Comparison of ENCODE assay signal across 8 cellular contexts in the genomic region with DNA sequence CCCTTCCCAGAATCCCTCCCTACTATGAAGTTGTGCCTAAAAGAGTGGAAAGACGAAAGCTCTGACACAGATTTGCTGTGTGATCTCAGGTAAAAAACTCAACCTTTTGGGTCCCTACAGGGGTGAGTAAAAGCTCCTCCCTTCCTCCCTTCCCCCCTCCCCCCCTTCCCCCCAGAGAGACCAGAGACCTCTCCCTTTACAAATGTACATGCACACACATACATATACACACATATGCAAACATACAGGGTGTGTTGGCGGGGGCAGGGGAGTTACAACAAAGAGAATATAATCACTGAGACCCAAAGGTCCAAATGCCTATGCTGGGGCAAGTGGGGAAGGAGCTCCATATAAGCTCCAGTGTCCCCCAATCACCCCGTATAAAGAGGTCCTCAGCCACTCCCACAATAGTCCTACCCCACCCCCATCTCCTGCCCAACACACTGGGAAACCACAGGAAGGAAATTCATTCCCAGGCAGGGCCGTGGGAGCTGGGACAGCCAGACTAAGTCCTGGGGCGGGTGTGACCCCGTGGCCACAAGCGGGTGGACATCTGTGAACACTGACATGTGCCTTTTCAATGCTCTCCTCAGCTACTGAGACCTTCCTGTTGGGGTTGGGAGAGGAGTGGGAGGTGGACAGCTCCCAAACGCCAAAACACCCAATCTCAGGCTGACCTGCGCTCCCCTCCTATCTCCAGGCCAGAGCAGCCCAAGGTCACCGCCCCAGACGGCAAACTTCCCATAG. TPM values are rescaled to one million over a fixed set of nuclear protein-coding genes. Genes with fewer than 3 reads are reported as not detected.
DNase-seq lines count a peak whose midpoint lies in the region; ATAC-seq, FAIRE-seq and TF ChIP-seq lines count a peak whose summit lies in the region.

No MANE protein-coding gene starts in this region.

- no peak for ATAC-seq in foreskin keratinocyte
- ATAC-seq in pancreas: peak in 3 of 4 donors; percentile 2 to 35 (median 17)
- ATAC-seq in HG03432 (IDR thresholded peaks at IDR 0.05; ENCODE audit: unreplicated experiment): no peak
- no peak for ATAC-seq in HG02938 (IDR thresholded peaks at IDR 0.05; ENCODE audit: unreplicated experiment)

- WGBS in pancreas, 2 donors: 9 to 10% methylated on average over 11 of the region's 11 CpGs

- POLR2A ChIA-PET in HEK293 (lab: Yijun Ruan, JAX): interaction anchor here (0.6 to 1.5 kb wide), 6 partner anchors 9 to 225 kb away, joined by 3 to 5 read pairs (median 4); no protein-coding TSS in a partner anchor

- no peak for FAIRE-seq in pancreas (lab: Jason Lieb, UNC)

- CTCF ChIA-PET in HEK293 (lab: Yijun Ruan, JAX): interaction anchor here (0.8 to 2.3 kb wide), 5 partner anchors 17 to 115 kb away, joined by 3 to 9 read pairs (median 4); no protein-coding TSS in a partner anchor

- DNase-seq in UCSD-AML1 (lab: John Stamatoyannopoulos, UW; ENCODE audit: unreplicated experiment): peak; percentile 39
- DNase-seq in foreskin keratinocyte: no peak
- DNase-seq in pancreas: peak in 5 of 6 donors; percentile 57 to 79 (median 67)
- no peak for DNase-seq in mucosa of gallbladder (ENCODE audit: low spot score)
- no peak for DNase-seq in NCI-H510A (lab: John Stamatoyannopoulos, UW)

- H3K9me3 ChIP-seq in HEK293 (ENCODE audit: control insufficient read depth, insufficient read depth, low read depth, low read length) (no peaks in the 10 kb centered on the region), pancreas (no peaks in the 10 kb centered on the region)

- H3K27me3 ChIP-seq in foreskin keratinocyte (no peaks in the 10 kb centered on the region), pancreas (no peaks in the 10 kb centered on the region)

- intact Hi-C loops in pancreas (cut with DNase I): loop anchor here in 2 of 3 donors (5.0 kb wide), 1 partner anchor 36 kb away; no protein-coding TSS in a partner anchor

- H3K27ac ChIP-seq in HEK293 (ENCODE audit: extremely low read depth, low read depth, low read length) (no peak overlapping the region; the same call in 1 of the 2 replicates), foreskin keratinocyte (peak overlapping the region; percentile 59), pancreas (peak overlapping the region; percentile 99 to 100 (median 100))

- H3K4me1 ChIP-seq in HEK293 (ENCODE audit: control insufficient read depth, insufficient read depth, low read length) (peaks cover 9% of the 10 kb centered on the region), foreskin keratinocyte (peaks cover 29% of the 10 kb centered on the region), pancreas (peaks cover 58 to 69% (median 63%) of the 10 kb centered on the region in 3 donors)

- peaks cover 0 to 9% of the 10 kb centered on the region in 2 experiments; a peak in 1 of 3 replicates for H3K36me3 ChIP-seq in HEK293 (ENCODE audit: control insufficient read depth in 2 of 2, insufficient read depth in 1 of 2, low read length in 2 of 2)
- no peaks in the 10 kb centered on the region for H3K36me3 ChIP-seq in pancreas

- H3K4me3 ChIP-seq in HEK293 (ENCODE audit: low read depth, low read length): peak overlapping the region; percentile 69
- H3K4me3 ChIP-seq in pancreas: peak overlapping the region; percentile 95 to 98 (median 98)

- no peak for TF ChIP-seq CTCF in HEK293 (tag by site-specific recombination; IDR thresholded peaks at IDR 0.05)
- TF ChIP-seq CTCF in foreskin keratinocyte (conservative IDR thresholded peaks at IDR 0.05): no peak
- no peak for TF ChIP-seq CTCF in pancreas (IDR thresholded peaks at IDR 0.05)

TF ChIP-seq in HEK293, 187 proteins besides CTCF, POLR2A, EP300 and RAD21:
- TF ChIP-seq ZNF664 (tag by site-specific recombination; IDR thresholded peaks at IDR 0.05) (no peak), REST (tag by site-specific recombination; IDR thresholded peaks at IDR 0.05) (peak; percentile 85), ZNF621 (tag by site-specific recombination; IDR thresholded peaks at IDR 0.05) (no peak), ZNF600 (tag by site-specific recombination; IDR thresholded peaks at IDR 0.05) (peak; percentile 20; the same call in 1 of the 2 replicates), ZSCAN4 (tag by site-specific recombination; IDR thresholded peaks at IDR 0.05) (peak; percentile 36; the same call in 1 of the 2 replicates), ZNF16 (tag by site-specific recombination; IDR thresholded peaks at IDR 0.05; ENCODE audit: low read depth) (no peak), EGR2 (tag by site-specific recombination; IDR thresholded peaks at IDR 0.05; ENCODE audit: low read depth) (0 out of 2 replicates have a peak, but pooled peaks have one; percentile 13), PRDM10 (tag by site-specific recombination; IDR thresholded peaks at IDR 0.05) (peak; percentile 81), ZFHX2 (tag by site-specific recombination; conservative IDR thresholded peaks at IDR 0.05) (peak; percentile 20; the same call in 1 of the 2 replicates)
TF ChIP-seq in HEK293: peak in this region for 6.

RNA-seq across cellular contexts. Expression of gene MEF2D, which starts 2.0 kb away (rescaled TPM):
- total RNA-seq in foreskin keratinocyte (17.2 and 18.5 TPM in 2 replicates), pancreas (10 to 100 TPM; 19.1 to 31.8 (median 26.2) TPM), mucosa of gallbladder (57.8 TPM)
- polyA plus RNA-seq in foreskin keratinocyte (13.1 and 13.3 TPM in 2 replicates), pancreas (10 to 100 TPM; 15.7 to 20.0 TPM)

Comparison
In these comparisons a context has a peak if more than half of its experiments do, and no peak if none do; other contexts are left out.
1. DNase-seq: peak in UCSD-AML1 (single experiment) and pancreas (5 of 6); none in foreskin keratinocyte (0 of 2), mucosa of gallbladder (single experiment) and NCI-H510A (single experiment).
2. ATAC-seq: peak in pancreas (3 of 4); none in foreskin keratinocyte (single experiment), HG03432 (single experiment) and HG02938 (single experiment).